In the genomic region with DNA sequence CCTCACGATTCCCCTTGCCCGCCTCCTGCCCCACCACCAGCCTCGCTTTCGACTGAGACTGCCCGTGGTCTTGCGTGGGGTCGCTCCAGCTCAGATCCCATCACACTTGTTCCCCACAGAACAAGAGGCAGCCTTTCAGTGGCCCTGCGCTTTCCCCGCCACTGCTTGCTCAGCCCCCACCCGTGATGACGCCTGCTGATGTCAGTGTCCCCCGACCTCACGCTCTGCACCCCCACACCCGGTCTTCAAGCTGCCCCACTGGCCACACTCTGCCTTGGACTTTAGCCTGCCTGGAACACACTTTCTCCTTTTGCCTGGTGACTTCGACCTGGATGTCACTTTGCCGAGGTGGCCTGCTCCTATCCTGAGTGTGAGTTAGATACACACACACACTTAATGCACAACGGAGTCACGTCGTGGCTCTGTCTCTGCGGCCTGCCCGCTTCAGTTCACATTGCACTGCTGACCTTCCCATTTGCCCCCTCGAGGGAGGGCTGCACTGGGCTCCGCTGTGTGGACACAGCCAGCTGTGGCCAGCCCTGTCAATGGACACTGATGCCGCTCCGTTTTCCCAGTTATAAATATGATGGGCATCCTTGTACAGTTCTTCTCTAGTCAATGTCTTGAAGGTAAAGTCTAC, we compare ENCODE assay signal across 28 cellular contexts.
"Had no signal": no experiment of that assay in that cellular context is flagged by ENCODE, and none has a peak within 500 bp of the region (broad histone marks: within the 10 kb centered on the region; RNA-seq: fewer than 3 reads in every experiment).

No MANE protein-coding gene starts in this region.

- ATAC-seq: activated CD4-positive, alpha-beta T cell treated with anti-CD3 and anti-CD28 coated beads for 36 hours; stimulated activated naive B cell treated with anti-CD40 and anti-IgM and Interleukin-4, amounts not matched to agents 10 μg/mL and 1 μg/mL and 100 μg/mL, for 72 hours had no signal

- H3K27ac Mint-ChIP-seq: activated B cell treated with CpG ODN at 0.5 μM for 24 hours; activated CD4-positive, alpha-beta memory T cell treated with anti-CD3 and anti-CD28 coated beads for 36 hours; activated CD4-positive, alpha-beta T cell treated with anti-CD3 and anti-CD28 coated beads for 36 hours; activated naive CD4-positive, alpha-beta T cell treated with anti-CD3 and anti-CD28 coated beads, Interleukin-2, amount 50 U/mL, for 24 hours; nephron; stimulated activated naive B cell treated with anti-CD40 and anti-IgM and Interleukin-4, amounts not matched to agents 10 μg/mL and 1 μg/mL and 100 μg/mL, for 72 hours; type B pancreatic cell had no signal

- H3K4me3 Mint-ChIP-seq: activated B cell treated with CpG ODN at 0.5 μM for 24 hours; activated CD4-positive, alpha-beta memory T cell treated with anti-CD3 and anti-CD28 coated beads for 36 hours; activated CD4-positive, alpha-beta T cell treated with anti-CD3 and anti-CD28 coated beads for 36 hours; activated naive CD4-positive, alpha-beta T cell treated with anti-CD3 and anti-CD28 coated beads, Interleukin-2, amount 50 U/mL, for 24 hours; nephron; stimulated activated naive B cell treated with anti-CD40 and anti-IgM and Interleukin-4, amounts not matched to agents 10 μg/mL and 1 μg/mL and 100 μg/mL, for 72 hours; type B pancreatic cell had no signal

- H3K4me1 ChIP-seq: ascending aorta had no signal

- FAIRE-seq: frontal cortex, small intestine had no signal

- H3K36me3 ChIP-seq: ascending aorta, colonic mucosa, right lobe of liver had no signal

- DNase-seq: activated B cell treated with CpG ODN at 0.5 μM for 24 hours; activated CD4-positive, alpha-beta memory T cell treated with anti-CD3 and anti-CD28 coated beads for 36 hours; activated CD4-positive, alpha-beta T cell treated with anti-CD3 and anti-CD28 coated beads for 36 hours; activated gamma-delta T cell treated with Interleukin-2 at 50 U/mL for 16 hours; activated T-cell treated with anti-CD3 and anti-CD28 coated beads, Interleukin-2, amount 50 U/mL, for 48 hours; central memory CD4-positive, alpha-beta T cell; colonic mucosa; hippocampal formation; kidney glomerular epithelial cell; left ventricle myocardium inferior; mammary epithelial cell; midbrain; nucleus accumbens; right lobe of liver; small intestine; stimulated activated CD4-positive, alpha-beta T cell treated with anti-CD3 and anti-CD28 coated beads, Interleukin-15, amount 100 ng/mL, for 24 hours; stimulated activated CD8-positive, alpha-beta memory T cell treated with anti-CD3 and anti-CD28 coated beads, Interleukin-4, amount 100 ng/mL, for 48 hours; stimulated activated naive B cell treated with anti-CD40 and anti-IgM and Interleukin-4, amounts not matched to agents 10 μg/mL and 1 μg/mL and 100 μg/mL, for 72 hours; T-helper 9 cell had no signal

- H3K4me3 ChIP-seq: adrenal gland, ascending aorta, colonic mucosa, dorsolateral prefrontal cortex, esophagus muscularis mucosa, left ventricle myocardium inferior, right lobe of liver, thoracic aorta had no signal

- H3K27ac ChIP-seq: adrenal gland, ascending aorta, colonic mucosa, dorsolateral prefrontal cortex, esophagus muscularis mucosa, left ventricle myocardium inferior, right lobe of liver, thoracic aorta had no signal

- H3K27me3 ChIP-seq: adrenal gland, ascending aorta, colonic mucosa, dorsolateral prefrontal cortex, esophagus muscularis mucosa, right lobe of liver had no signal

- H3K27me3 Mint-ChIP-seq: activated B cell treated with CpG ODN at 0.5 μM for 24 hours; activated CD4-positive, alpha-beta memory T cell treated with anti-CD3 and anti-CD28 coated beads for 36 hours; activated CD4-positive, alpha-beta T cell treated with anti-CD3 and anti-CD28 coated beads for 36 hours; activated naive CD4-positive, alpha-beta T cell treated with anti-CD3 and anti-CD28 coated beads, Interleukin-2, amount 50 U/mL, for 24 hours; stimulated activated naive B cell treated with anti-CD40 and anti-IgM and Interleukin-4, amounts not matched to agents 10 μg/mL and 1 μg/mL and 100 μg/mL, for 72 hours; type B pancreatic cell had no signal

- H3K9me3 Mint-ChIP-seq: activated CD4-positive, alpha-beta memory T cell treated with anti-CD3 and anti-CD28 coated beads for 36 hours; activated naive CD4-positive, alpha-beta T cell treated with anti-CD3 and anti-CD28 coated beads, Interleukin-2, amount 50 U/mL, for 24 hours; type B pancreatic cell had no signal

- H3K9me3 ChIP-seq: adrenal gland, ascending aorta, colonic mucosa, esophagus muscularis mucosa, left ventricle myocardium inferior, right lobe of liver, thoracic aorta had no signal
